8 cellular contexts compared by ENCODE assay signal in genomic region chr10:29377333-29377961, GRCh38.
DNase-seq lines count a peak whose midpoint lies in the region; ATAC-seq and TF ChIP-seq lines count a peak whose summit lies in the region.

No MANE protein-coding gene starts in this region.

- no peaks in the 10 kb centered on the region; the same call in 2 of the 3 replicates for H3K9me3 Mint-ChIP-seq in GM23338

- H3K36me3 ChIP-seq in GM23338 (ENCODE audit: insufficient read depth) (no peaks in the 10 kb centered on the region), SK-N-SH (replicated peaks in 1 of 2; ENCODE audit: control insufficient read depth in 1 of 2, insufficient read depth in 2 of 2, low read length in 1 of 2) (no peaks in the 10 kb centered on the region), thyroid gland (no peaks in the 10 kb centered on the region)

- H3K4me3 ChIP-seq in GM23338 (no peak overlapping the region), SK-N-SH (ENCODE audit: low read depth in 2 of 2, low read length in 1 of 2) (no peak overlapping the region), thyroid gland (replicated peaks in 1 of 3) (no peak overlapping the region)

- CTCF ChIA-PET in SK-N-SH (lab: Yijun Ruan, JAX): interaction anchor here (0.5 to 5.3 kb wide), 14 partner anchors 9 to 724 kb away, joined by 3 to 28 read pairs (median 3); no protein-coding TSS in a partner anchor

- H3K4me3 Mint-ChIP-seq in GM23338: no peak overlapping the region

- intact Hi-C loops in thyroid gland (cut with DNase I): loop anchor here (5.0 kb wide), 1 partner anchor 70 kb away; no protein-coding TSS in a partner anchor

- H3K27me3 ChIP-seq in GM23338 (ENCODE audit: insufficient read depth): no peaks in the 10 kb centered on the region
- no peaks in the 10 kb centered on the region for H3K27me3 ChIP-seq in SK-N-SH (ENCODE audit: insufficient read depth)
- no peaks in the 10 kb centered on the region for H3K27me3 ChIP-seq in thyroid gland

- peaks cover 16% of the 10 kb centered on the region for H3K4me1 Mint-ChIP-seq in GM23338

- peak; percentile 70 to 73 for TF ChIP-seq CTCF in GM23338 (conservative IDR thresholded peaks at IDR 0.05; ENCODE audit: low read depth in 2 of 2)
- TF ChIP-seq CTCF in SK-N-SH (IDR thresholded peaks at IDR 0.05): peak; percentile 90
- peak; percentile 45 to 81 (median 48) for TF ChIP-seq CTCF in thyroid gland (IDR thresholded peaks at IDR 0.05)

- no peaks in the 10 kb centered on the region for H3K36me3 Mint-ChIP-seq in GM23338 (ENCODE audit: low read depth)

- peak; percentile 74 for TF ChIP-seq RAD21 in SK-N-SH (IDR thresholded peaks at IDR 0.05; ENCODE audit: low read length)

- ATAC-seq in GM23338: no peak
- no peak for ATAC-seq in HG03432 (IDR thresholded peaks at IDR 0.05; ENCODE audit: unreplicated experiment)

- peaks cover 3% of the 10 kb centered on the region for H3K27me3 Mint-ChIP-seq in GM23338 (ENCODE audit: insufficient read depth, low read depth, poor library complexity)

- POLR2A ChIA-PET in SK-N-SH (lab: Yijun Ruan, JAX): no interaction called here

- H2AFZ ChIP-seq in GM23338: no peak overlapping the region
- H2AFZ ChIP-seq in SK-N-SH (ENCODE audit: low read depth): no peak overlapping the region

- H3K9ac ChIP-seq in SK-N-SH: no peak overlapping the region

- H4K20me1 ChIP-seq in GM23338 (replicated peaks; ENCODE audit: insufficient read depth): no peaks in the 10 kb centered on the region
- H4K20me1 ChIP-seq in SK-N-SH (ENCODE audit: insufficient read depth): no peaks in the 10 kb centered on the region

- no peaks in the 10 kb centered on the region for H3K9me2 ChIP-seq in GM23338 (ENCODE audit: insufficient read depth)
- H3K9me2 ChIP-seq in SK-N-SH: no peaks in the 10 kb centered on the region

- no peak overlapping the region for H3K4me2 ChIP-seq in GM23338
- no peak overlapping the region for H3K4me2 ChIP-seq in SK-N-SH

- 80% methylated on average over 9 of the region's 10 CpGs for WGBS in SK-N-SH (ENCODE audit: low lambda C conversion rate)
- WGBS in thyroid gland, 2 donors: 83 to 86% methylated on average over 9 of the region's 10 CpGs

- H3K79me2 ChIP-seq in GM23338 (replicated peaks; ENCODE audit: insufficient read depth) (no peaks in the 10 kb centered on the region), SK-N-SH (ENCODE audit: insufficient read depth) (no peaks in the 10 kb centered on the region)

- DNase-seq in Ammon's horn (ENCODE audit: low spot score) (peak; percentile 15), GM23338 (ENCODE audit: low spot score) (peak; percentile 43), SK-N-SH (peak; percentile 55), foreskin melanocyte (peak; percentile 18), thyroid gland (no peak), substantia nigra (lab: John Stamatoyannopoulos, UW) (no peak), NCI-H1048 (lab: John Stamatoyannopoulos, UW) (no peak)

- TF ChIP-seq EP300 in SK-N-SH (IDR thresholded peaks at IDR 0.05; ENCODE audit: borderline replicate concordance in 1 of 2, low read depth in 1 of 2, low read length in 1 of 2): no peak

- H3K4me1 ChIP-seq in GM23338 (ENCODE audit: insufficient read depth): peaks cover 6% of the 10 kb centered on the region; the same call in 1 of the 2 replicates
- H3K4me1 ChIP-seq in SK-N-SH (ENCODE audit: control insufficient read depth in 1 of 2, insufficient read depth in 2 of 2, low read depth in 1 of 2, low read length in 1 of 2): peaks cover 0 to 5% of the 10 kb centered on the region in 2 experiments; a peak in 2 of 4 replicates
- H3K4me1 ChIP-seq in thyroid gland: no peaks in the 10 kb centered on the region

- H3K27ac ChIP-seq in GM23338 (ENCODE audit: low read depth) (no peak overlapping the region), SK-N-SH (ENCODE audit: low read depth in 2 of 2, low read length in 1 of 2) (no peak overlapping the region), thyroid gland (no peak overlapping the region), substantia nigra (ENCODE audit: low read depth, low read length, poor library complexity, severe bottlenecking) (no peak overlapping the region)

- no peak for TF ChIP-seq POLR2A in thyroid gland (IDR thresholded peaks at IDR 0.05)

- H3K9me3 ChIP-seq in SK-N-SH (no peaks in the 10 kb centered on the region), thyroid gland (no peaks in the 10 kb centered on the region)

- H3F3A ChIP-seq in GM23338 (replicated peaks; ENCODE audit: low read depth) (no peaks in the 10 kb centered on the region), SK-N-SH (replicated peaks; ENCODE audit: insufficient read depth) (no peaks in the 10 kb centered on the region)

- no peak overlapping the region for H3K27ac Mint-ChIP-seq in GM23338

TF ChIP-seq in GM23338, 12 proteins besides CTCF, POLR2A, EP300 and RAD21 (continues in another document):
- no peak for TF ChIP-seq STAT1 (IDR thresholded peaks at IDR 0.05; ENCODE audit: unreplicated experiment)

TF ChIP-seq in SK-N-SH, 30 proteins besides CTCF, POLR2A, EP300 and RAD21:
- no peak for TF ChIP-seq USF2 (IDR thresholded peaks at IDR 0.05; ENCODE audit: borderline replicate concordance, low read depth, low read length)
- TF ChIP-seq MXI1 (IDR thresholded peaks at IDR 0.05; ENCODE audit: low read depth, low read length): no peak
- TF ChIP-seq SMC3 (IDR thresholded peaks at IDR 0.05; ENCODE audit: low read depth, low read length): peak; percentile 55

Comparison
In these comparisons a context has a peak if more than half of its experiments do, and no peak if none do; other contexts are left out.
1. DNase-seq: peak in Ammon's horn (single experiment), GM23338 (single experiment), SK-N-SH (single experiment) and foreskin melanocyte (single experiment); none in thyroid gland (0 of 2), substantia nigra (0 of 49) and NCI-H1048 (single experiment).
2. Peak in every context shown above with its lines, with median percentiles within 50 percentile points of each other: CTCF ChIP-seq.